ENCODE assay signal across 8 cellular contexts in genomic region chrX:53224860-53225797, GRCh38. TPM values are rescaled to one million over a fixed set of nuclear protein-coding genes. Genes with fewer than 3 reads are reported as not detected.
A peak's percentile ranks its signal among the peaks of the same experiment; 100 is the strongest.
DNase-seq lines count a peak whose midpoint lies in the region; ATAC-seq lines count a peak whose summit lies in the region.

TSS of gene KDM5C (minus strand) at chrX:53225207. CDS start at chrX:53224889, 318 bp downstream.

- peak within 1 kb of the TSS; percentile 98 for H3K27ac Mint-ChIP-seq in activated T-helper 1 cell treated with anti-CD3 and anti-CD28 coated beads, Interleukin-12 subunit alpha, Interleukin-12 subunit beta, Interleukin-2, Interleukin-4 antibody, amounts not matched to agents 30 ng/mL and 10 ng/mL and 1 ng/mL, durations not matched to agents 14 hours and 24 hours and 36 hours
- peak within 1 kb of the TSS; percentile 96 to 100 (median 98) for H3K27ac Mint-ChIP-seq in naive thymus-derived CD4-positive, alpha-beta T cell
- peak within 1 kb of the TSS; percentile 99 for H3K27ac Mint-ChIP-seq in stimulated activated naive B cell treated with anti-CD40 and anti-IgM and Interleukin-4, amounts not matched to agents 10 μg/mL and 1 μg/mL and 100 μg/mL, for 72 hours

- intact Hi-C loops in activated T-helper 1 cell treated with anti-CD3 and anti-CD28 coated beads, Interleukin-12 subunit alpha, Interleukin-12 subunit beta, Interleukin-2, Interleukin-4 antibody, amounts not matched to agents 30 ng/mL and 10 ng/mL and 1 ng/mL, durations not matched to agents 14 hours and 24 hours and 36 hours (cut with micrococcal nuclease) = loop anchor here (1.0 to 10.0 kb wide), 8 partner anchors 38 to 1310 kb away; partner anchors contain the start of genes GNL3L, KANTR, RIBC1 and SMC1A
- intact Hi-C loops in naive thymus-derived CD4-positive, alpha-beta T cell (cut with micrococcal nuclease) = loop anchor here (1.0 to 10.0 kb wide), 6 partner anchors 130 to 820 kb away; partner anchors contain the start of genes PHF8 (in 2 of the 2), RIBC1 (in 2 of the 2), SMC1A (in 2 of the 2) and HUWE1 (in 1 of the 2)

- ATAC-seq in GM21786 (IDR thresholded peaks at IDR 0.05; ENCODE audit: unreplicated experiment) = peak; percentile 82
- peak; percentile 88 for ATAC-seq in naive thymus-derived CD4-positive, alpha-beta T cell
- peak; percentile 85 to 88 for ATAC-seq in stimulated activated naive B cell treated with anti-CD40 and anti-IgM and Interleukin-4, amounts not matched to agents 10 μg/mL and 1 μg/mL and 100 μg/mL, for 72 hours (replicated peaks)

- CTCF ChIA-PET in naive thymus-derived CD4-positive, alpha-beta T cell (lab: Charles Lee) = interaction anchor here (0.7 kb wide), 1 partner anchor 376 kb away, joined by 3 read pairs; no protein-coding TSS in a partner anchor

- POLR2A ChIA-PET in naive thymus-derived CD4-positive, alpha-beta T cell (lab: Charles Lee) = interaction anchor here (0.6 to 1.5 kb wide), 8 partner anchors 12 to 1783 kb away, joined by 3 to 7 read pairs (median 4); partner anchors contain the start of genes RIBC1, SMC1A and TSPYL2

- peak within 1 kb of the TSS; percentile 94 for H3K4me3 ChIP-seq in naive thymus-derived CD4-positive, alpha-beta T cell (ENCODE audit: low read length)

- peaks cover 25 to 27% of the 10 kb centered on the region in 2 donors for H3K4me1 ChIP-seq in naive thymus-derived CD4-positive, alpha-beta T cell (ENCODE audit: control insufficient read depth in 2 of 2, insufficient read depth in 2 of 2, low read length in 2 of 2)

- peaks cover 19% of the 10 kb centered on the region for H3K36me3 Mint-ChIP-seq in activated T-helper 1 cell treated with anti-CD3 and anti-CD28 coated beads, Interleukin-12 subunit alpha, Interleukin-12 subunit beta, Interleukin-2, Interleukin-4 antibody, amounts not matched to agents 30 ng/mL and 10 ng/mL and 1 ng/mL, durations not matched to agents 14 hours and 24 hours and 36 hours (ENCODE audit: low read depth)
- peaks cover 0 to 17% (median 10%) of the 10 kb centered on the region in 5 donors for H3K36me3 Mint-ChIP-seq in naive thymus-derived CD4-positive, alpha-beta T cell
- peaks cover 7 to 34% of the 10 kb centered on the region in 2 donors for H3K36me3 Mint-ChIP-seq in stimulated activated naive B cell treated with anti-CD40 and anti-IgM and Interleukin-4, amounts not matched to agents 10 μg/mL and 1 μg/mL and 100 μg/mL, for 72 hours

- DNase-seq in DMS53 (lab: John Stamatoyannopoulos, UW) (peak; percentile 97), Kasumi-1 (lab: John Stamatoyannopoulos, UW) (peak; percentile 81 to 85), RPMI7951 (ENCODE audit: low read depth) (peak; percentile 93), fibroblast of gingiva (ENCODE audit: low read depth) (peak; percentile 90)
- peak; percentile 80 for DNase-seq in activated T-helper 1 cell treated with anti-CD3 and anti-CD28 coated beads, Interleukin-12 subunit alpha, Interleukin-12 subunit beta, Interleukin-2, Interleukin-4 antibody, amounts not matched to agents 30 ng/mL and 10 ng/mL and 1 ng/mL, durations not matched to agents 14 hours and 24 hours and 36 hours (ENCODE audit: low spot score)
- peak; percentile 65 to 97 (median 94) for DNase-seq in naive thymus-derived CD4-positive, alpha-beta T cell
- DNase-seq in stimulated activated naive B cell treated with anti-CD40 and anti-IgM and Interleukin-4, amounts not matched to agents 10 μg/mL and 1 μg/mL and 100 μg/mL, for 72 hours = peak; percentile 90

- H3K36me3 ChIP-seq in naive thymus-derived CD4-positive, alpha-beta T cell (ENCODE audit: control insufficient read depth in 2 of 3, insufficient read depth in 3 of 3, low read length in 3 of 3) = peaks cover 0 to 14% (median 9%) of the 10 kb centered on the region in 3 experiments

- H3K4me1 Mint-ChIP-seq in activated T-helper 1 cell treated with anti-CD3 and anti-CD28 coated beads, Interleukin-12 subunit alpha, Interleukin-12 subunit beta, Interleukin-2, Interleukin-4 antibody, amounts not matched to agents 30 ng/mL and 10 ng/mL and 1 ng/mL, durations not matched to agents 14 hours and 24 hours and 36 hours (ENCODE audit: low read depth) = peaks cover 50% of the 10 kb centered on the region
- H3K4me1 Mint-ChIP-seq in naive thymus-derived CD4-positive, alpha-beta T cell = peaks cover 12 to 56% (median 40%) of the 10 kb centered on the region in 7 donors
- peaks cover 17 to 27% of the 10 kb centered on the region in 2 donors for H3K4me1 Mint-ChIP-seq in stimulated activated naive B cell treated with anti-CD40 and anti-IgM and Interleukin-4, amounts not matched to agents 10 μg/mL and 1 μg/mL and 100 μg/mL, for 72 hours

- peak within 1 kb of the TSS; percentile 97 for H3K4me3 Mint-ChIP-seq in activated T-helper 1 cell treated with anti-CD3 and anti-CD28 coated beads, Interleukin-12 subunit alpha, Interleukin-12 subunit beta, Interleukin-2, Interleukin-4 antibody, amounts not matched to agents 30 ng/mL and 10 ng/mL and 1 ng/mL, durations not matched to agents 14 hours and 24 hours and 36 hours
- H3K4me3 Mint-ChIP-seq in naive thymus-derived CD4-positive, alpha-beta T cell = peak within 1 kb of the TSS; percentile 93 to 100 (median 96)
- peak within 1 kb of the TSS; percentile 94 for H3K4me3 Mint-ChIP-seq in stimulated activated naive B cell treated with anti-CD40 and anti-IgM and Interleukin-4, amounts not matched to agents 10 μg/mL and 1 μg/mL and 100 μg/mL, for 72 hours

- H3K27ac ChIP-seq in naive thymus-derived CD4-positive, alpha-beta T cell (ENCODE audit: low read depth, low read length) = peak within 1 kb of the TSS; percentile 93

- H3K27me3 ChIP-seq in naive thymus-derived CD4-positive, alpha-beta T cell (ENCODE audit: control insufficient read depth in 2 of 2, insufficient read depth in 2 of 2, low read length in 2 of 2) = no peaks in the 10 kb centered on the region

- H3K27me3 Mint-ChIP-seq in activated T-helper 1 cell treated with anti-CD3 and anti-CD28 coated beads, Interleukin-12 subunit alpha, Interleukin-12 subunit beta, Interleukin-2, Interleukin-4 antibody, amounts not matched to agents 30 ng/mL and 10 ng/mL and 1 ng/mL, durations not matched to agents 14 hours and 24 hours and 36 hours (ENCODE audit: insufficient read depth) = no peaks in the 10 kb centered on the region
- H3K27me3 Mint-ChIP-seq in naive thymus-derived CD4-positive, alpha-beta T cell = peaks cover 0 to 4% (median 0%) of the 10 kb centered on the region in 5 donors
- peaks cover 0 to 4% of the 10 kb centered on the region in 2 donors for H3K27me3 Mint-ChIP-seq in stimulated activated naive B cell treated with anti-CD40 and anti-IgM and Interleukin-4, amounts not matched to agents 10 μg/mL and 1 μg/mL and 100 μg/mL, for 72 hours

- H3K9me3 Mint-ChIP-seq in activated T-helper 1 cell treated with anti-CD3 and anti-CD28 coated beads, Interleukin-12 subunit alpha, Interleukin-12 subunit beta, Interleukin-2, Interleukin-4 antibody, amounts not matched to agents 30 ng/mL and 10 ng/mL and 1 ng/mL, durations not matched to agents 14 hours and 24 hours and 36 hours = no peaks in the 10 kb centered on the region
- peaks cover 0 to 8% (median 0%) of the 10 kb centered on the region in 11 donors for H3K9me3 Mint-ChIP-seq in naive thymus-derived CD4-positive, alpha-beta T cell
- no peaks in the 10 kb centered on the region for H3K9me3 Mint-ChIP-seq in stimulated activated naive B cell treated with anti-CD40 and anti-IgM and Interleukin-4, amounts not matched to agents 10 μg/mL and 1 μg/mL and 100 μg/mL, for 72 hours

- no peaks in the 10 kb centered on the region for H3K9me3 ChIP-seq in naive thymus-derived CD4-positive, alpha-beta T cell (ENCODE audit: control insufficient read depth in 2 of 3, low read length in 3 of 3)

RNA-seq across cellular contexts. Expression of gene KDM5C, which starts in this region (rescaled TPM):
- total RNA-seq in RPMI7951 (2014; rRNA removed; shearing (Covaris generic)) = 67.0 and 120 TPM in 2 replicates
- total RNA-seq in activated T-helper 1 cell treated with anti-CD3 and anti-CD28 coated beads, Interleukin-12 subunit alpha, Interleukin-12 subunit beta, Interleukin-2, Interleukin-4 antibody, amounts not matched to agents 30 ng/mL and 10 ng/mL and 1 ng/mL, durations not matched to agents 14 hours and 24 hours and 36 hours = 115 and 120 TPM in 2 replicates
- total RNA-seq in naive thymus-derived CD4-positive, alpha-beta T cell = 100 to 1,000 TPM; 104 to 216 (median 132) TPM
- 10 to 100 TPM; 24.4 to 36.5 TPM for polyA plus RNA-seq in naive thymus-derived CD4-positive, alpha-beta T cell

Comparison
In these comparisons a context has a peak if more than half of its experiments do, and no peak if none do; other contexts are left out.
1. Peak in every context shown above with its lines: DNase-seq, ATAC-seq, H3K4me3 ChIP-seq and H3K27ac ChIP-seq.